In genomic region chr2:235098736-235099494, GRCh38 we compare ENCODE assay signal across 14 cellular contexts.
DNase-seq lines count a peak whose midpoint lies in the region; ATAC-seq and TF ChIP-seq lines count a peak whose summit lies in the region.
"Had no signal": no experiment of that assay in that cellular context is flagged by ENCODE, and none has a peak within 500 bp of the region (broad histone marks: within the 10 kb centered on the region; RNA-seq: fewer than 3 reads in every experiment).

No MANE protein-coding gene starts in this region.

- ATAC-seq in left ventricle myocardium superior (no peak), HG02642 (IDR thresholded peaks at IDR 0.05; ENCODE audit: poor library complexity, unreplicated experiment) (no peak)
- ATAC-seq: stimulated activated naive CD8-positive, alpha-beta T cell treated with anti-CD3 and anti-CD28 coated beads, Interleukin-15, amount 100 ng/mL, for 72 hours had no signal

- intact Hi-C loops in left ventricle myocardium superior (cut with micrococcal nuclease), result no loop called here

- in situ Hi-C loops in astrocyte of the spinal cord (cut with HindIII; ENCODE audit: low sequenced_read_pairs) (no loop called here), KBM-7 (cut with MboI; ENCODE audit: low pct_unique_long_range_greater_than_20kb, low sequenced_read_pairs) (no loop called here)

- no peak overlapping the region for H3K4me3 ChIP-seq in astrocyte of the spinal cord (ENCODE audit: low read depth, low read length)
- H3K4me3 ChIP-seq: BLaER1, spleen had no signal

- DNase-seq in AG08396 (ENCODE audit: low spot score), result peak; percentile 36
- peak; percentile 10 for DNase-seq in HT1080 (ENCODE audit: low read depth)
- peak; percentile 36 for DNase-seq in astrocyte of the spinal cord (ENCODE audit: low read depth, low spot score)
- peak; percentile 24 for DNase-seq in myocyte (ENCODE audit: low read depth)
- DNase-seq in left ventricle myocardium superior, result no peak
- DNase-seq in activated CD4-positive, alpha-beta T cell treated with anti-CD3 and anti-CD28 coated beads for 1 hour, result no peak
- DNase-seq in KBM-7, result no peak
- DNase-seq: activated effector memory CD4-positive, alpha-beta T cell treated with anti-CD3 and anti-CD28 coated beads, Interleukin-2, amount 50 U/mL, for 16 hours; brain microvascular endothelial cell; occipital lobe; spleen; stimulated activated naive CD8-positive, alpha-beta T cell treated with anti-CD3 and anti-CD28 coated beads, Interleukin-15, amount 100 ng/mL, for 72 hours had no signal

- no peak for TF ChIP-seq CTCF in astrocyte of the spinal cord (IDR thresholded peaks at IDR 0.05; ENCODE audit: low read depth, low read length)

Comparison
In these comparisons a context has a peak if more than half of its experiments do, and no peak if none do; other contexts are left out.
1. DNase-seq: peak in AG08396 (single experiment), HT1080 (single experiment), astrocyte of the spinal cord (single experiment) and myocyte (single experiment); none in left ventricle myocardium superior (single experiment), activated CD4-positive, alpha-beta T cell treated with anti-CD3 and anti-CD28 coated beads for 1 hour (single experiment) and KBM-7 (single experiment).